ENCODE assay signal across 12 cellular contexts in genomic region chr1:43541721-43542401, GRCh38. TPM values are rescaled to one million over a fixed set of nuclear protein-coding genes. Genes with fewer than 3 reads are reported as not detected.
DNase-seq lines count a peak whose midpoint lies in the region; ATAC-seq and TF ChIP-seq lines count a peak whose summit lies in the region.
"Had no signal": no experiment of that assay in that cellular context is flagged by ENCODE, and none has a peak within 500 bp of the region (broad histone marks: within the 10 kb centered on the region; RNA-seq: fewer than 3 reads in every experiment).

No MANE protein-coding gene starts in this region.

- WGBS in urinary bladder = 55% methylated on average over 14 of the region's 14 CpGs

- H3K27ac ChIP-seq in urinary bladder (ENCODE audit: low read depth) (peak overlapping the region; percentile 24), brain microvascular endothelial cell (no peak overlapping the region)
- H3K27ac ChIP-seq: SJSA1 had no signal

- ATAC-seq in Right ventricle myocardium superior (ENCODE audit: poor library complexity) = peak; percentile 96
- peak; percentile 67 for ATAC-seq in omental fat pad (ENCODE audit: low FRiP score)

- no peaks in the 10 kb centered on the region for H3K4me1 ChIP-seq in urinary bladder (ENCODE audit: insufficient read depth)
- H3K4me1 ChIP-seq: SJSA1 had no signal

- intact Hi-C loops in Right ventricle myocardium superior (cut with DNase I) = no loop called here

- TF ChIP-seq CTCF in omental fat pad (IDR thresholded peaks at IDR 0.05) = no peak
- TF ChIP-seq CTCF in brain microvascular endothelial cell (IDR thresholded peaks at IDR 0.05; ENCODE audit: low read depth, low read length, missing control alignments) = no peak

- H3K4me3 ChIP-seq in urinary bladder (ENCODE audit: low read depth, low read length) = no peak overlapping the region
- H3K4me3 ChIP-seq in brain microvascular endothelial cell (ENCODE audit: low read depth, low read length) = no peak overlapping the region
- H3K4me3 ChIP-seq: SJSA1 had no signal

- H3K27me3 ChIP-seq in brain microvascular endothelial cell (replicated peaks) = no peaks in the 10 kb centered on the region
- H3K27me3 ChIP-seq: SJSA1 had no signal

- H3K36me3 ChIP-seq in urinary bladder (ENCODE audit: insufficient read depth) (no peaks in the 10 kb centered on the region), brain microvascular endothelial cell (replicated peaks) (no peaks in the 10 kb centered on the region)

- DNase-seq in NCI-H187 (lab: John Stamatoyannopoulos, UW) (peak; percentile 41 to 73), NCI-H187 treated with DMSO at 0.1 percent for 48 hours (lab: John Stamatoyannopoulos, UW) (no peak), Right ventricle myocardium superior (peak; percentile 86), omental fat pad (ENCODE audit: low spot score) (no peak), brain microvascular endothelial cell (no peak), NCI-H2029 treated with DMSO at 0.1 percent for 48 hours (lab: John Stamatoyannopoulos, UW) (no peak), activated gamma-delta T cell (lab: John Stamatoyannopoulos, UW) (no peak)
- DNase-seq: activated CD8-positive, alpha-beta memory T cell treated with anti-CD3 and anti-CD28 coated beads, Interleukin-2, amount 50 U/mL, for 4 hours; cortex of kidney; stimulated activated CD4-positive, alpha-beta T cell treated with anti-CD3 and anti-CD28 coated beads, Interleukin-2, amount 100 ng/mL, for 48 hours had no signal

- in situ Hi-C loops in brain microvascular endothelial cell (cut with HindIII; ENCODE audit: low pct_ligation_motif_present, low sequenced_read_pairs) = no loop called here

RNA-seq across cellular contexts. Expression of gene PTPRF, which starts 11.2 kb away (rescaled TPM):
- total RNA-seq in Right ventricle myocardium superior (4.2 TPM), omental fat pad (100 to 1,000 TPM in 3 of 4 donors, 10 to 100 TPM in 1; 79.1 to 176 (median 139) TPM), urinary bladder (48.7 TPM)
- 66.3 TPM for polyA plus RNA-seq in urinary bladder

Comparison
In these comparisons a context has a peak if more than half of its experiments do, and no peak if none do; other contexts are left out.
1. DNase-seq: peak in NCI-H187 (2 of 2) and Right ventricle myocardium superior (single experiment); none in NCI-H187 treated with DMSO at 0.1 percent for 48 hours (single experiment), omental fat pad (single experiment), brain microvascular endothelial cell (single experiment), NCI-H2029 treated with DMSO at 0.1 percent for 48 hours (single experiment) and activated gamma-delta T cell (single experiment).